Comparison of ENCODE assay signal across 1 cellular context in genomic region chr12:7954471-7954870, GRCh38. TPM values are rescaled to one million over a fixed set of nuclear protein-coding genes. Genes with fewer than 3 reads are reported as not detected.
"Had no signal": no experiment of that assay in that cellular context is flagged by ENCODE, and none has a peak within 500 bp of the region (broad histone marks: within the 10 kb centered on the region; RNA-seq: fewer than 3 reads in every experiment).

No MANE protein-coding gene starts in this region.

RNA-seq across cellular contexts. Expression of gene SLC2A3, which starts 18.5 kb away (rescaled TPM):
- total RNA-seq: HT-29 had no signal
